In the genomic region with DNA sequence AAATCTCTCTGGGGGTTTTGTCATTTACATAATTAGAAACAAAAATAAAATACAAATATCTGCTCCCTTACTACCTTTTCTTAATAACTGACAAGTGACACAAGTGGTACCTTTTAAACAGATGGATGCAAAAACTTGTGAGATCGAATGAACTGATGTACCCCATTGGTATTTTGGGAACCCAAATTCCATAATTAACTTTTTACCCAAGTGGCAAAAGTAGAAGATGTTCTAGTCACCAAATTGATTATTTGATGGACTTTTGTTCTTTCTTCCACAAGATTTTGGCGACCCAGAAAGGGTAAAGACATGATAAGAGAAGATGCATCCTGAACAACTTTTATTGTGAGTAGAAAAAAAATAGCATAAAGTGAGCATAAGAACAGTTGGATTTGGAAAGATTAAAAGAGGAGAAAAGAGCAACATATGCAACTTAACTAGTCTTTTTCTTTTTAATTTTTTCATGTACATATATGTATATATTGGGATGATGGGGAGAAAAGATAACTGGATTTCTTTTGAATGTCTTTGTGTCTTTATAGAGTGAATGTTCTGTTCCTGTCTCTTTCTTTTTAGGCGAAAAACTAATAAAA, we compare ENCODE assay signal across 9 cellular contexts.
DNase-seq lines count a peak whose midpoint lies in the region; ATAC-seq, FAIRE-seq and TF ChIP-seq lines count a peak whose summit lies in the region.
"Had no signal": no experiment of that assay in that cellular context is flagged by ENCODE, and none has a peak within 500 bp of the region (broad histone marks: within the 10 kb centered on the region; RNA-seq: fewer than 3 reads in every experiment).

No MANE protein-coding gene starts in this region.

- H3K36me3 ChIP-seq in heart right ventricle (no peaks in the 10 kb centered on the region), ascending aorta (no peaks in the 10 kb centered on the region), upper lobe of right lung (no peaks in the 10 kb centered on the region)

- H3K27me3 Mint-ChIP-seq in neural crest cell (ENCODE audit: low read depth) = no peaks in the 10 kb centered on the region

- no peaks in the 10 kb centered on the region for H3K36me3 Mint-ChIP-seq in neural crest cell (ENCODE audit: low read depth)

- H3K27ac Mint-ChIP-seq in neural crest cell (ENCODE audit: unreplicated experiment) = no peak overlapping the region

- TF ChIP-seq CTCF in heart right ventricle (IDR thresholded peaks at IDR 0.05) = no peak
- no peak for TF ChIP-seq CTCF in ascending aorta (IDR thresholded peaks at IDR 0.05)
- no peak for TF ChIP-seq CTCF in neural crest cell (conservative IDR thresholded peaks at IDR 0.05)
- TF ChIP-seq CTCF in upper lobe of right lung (IDR thresholded peaks at IDR 0.05) = no peak

- H3K4me3 ChIP-seq in heart right ventricle (peak overlapping the region in 7 of 10 donors; percentile 41 to 59 (median 56)), ascending aorta (peak overlapping the region; percentile 62 to 67), upper lobe of right lung (peak overlapping the region; percentile 50)

- H3K4me1 Mint-ChIP-seq in neural crest cell = peaks cover 20% of the 10 kb centered on the region

- H3K27ac ChIP-seq in heart right ventricle (peak overlapping the region in 8 of 10 donors; percentile 17 to 89 (median 68)), ascending aorta (no peak overlapping the region), upper lobe of right lung (peak overlapping the region; percentile 82)

- intact Hi-C loops in heart right ventricle (cut with DNase I) (loop anchor here in 2 of 10 donors (5.0 kb wide), 2 partner anchors 36 to 169 kb away; no protein-coding TSS in a partner anchor), left cardiac atrium (cut with DNase I) (loop anchor here in 1 of 2 donors (5.0 kb wide), 2 partner anchors 36 to 71 kb away; no protein-coding TSS in a partner anchor), ascending aorta (cut with DNase I) (no loop called here), upper lobe of right lung (cut with DNase I) (no loop called here)

- H3K9me3 ChIP-seq in heart right ventricle (no peaks in the 10 kb centered on the region), ascending aorta (no peaks in the 10 kb centered on the region), upper lobe of right lung (no peaks in the 10 kb centered on the region)

- H3K4me1 ChIP-seq in heart right ventricle (peaks cover 0 to 71% (median 59%) of the 10 kb centered on the region in 9 donors), ascending aorta (peaks cover 0 to 6% of the 10 kb centered on the region in 2 donors), upper lobe of right lung (peaks cover 31% of the 10 kb centered on the region)

- no peaks in the 10 kb centered on the region for H3K9me3 Mint-ChIP-seq in neural crest cell

- 56 to 66% methylated on average over 3 of the region's 3 CpGs for WGBS in heart right ventricle, 2 donors

- no peak for FAIRE-seq in GM12892 (lab: Jason Lieb, UNC)

- H3K27me3 ChIP-seq in heart right ventricle (no peaks in the 10 kb centered on the region), ascending aorta (no peaks in the 10 kb centered on the region), upper lobe of right lung (no peaks in the 10 kb centered on the region)

- H3K4me3 Mint-ChIP-seq in neural crest cell = peak overlapping the region; percentile 70

- TF ChIP-seq POLR2A in GM12892 (IDR thresholded peaks at IDR 0.05; ENCODE audit: low read depth, low read length) = no peak

- DNase-seq in heart right ventricle (no peak), left cardiac atrium (no peak), ascending aorta (ENCODE audit: low spot score in 2 of 2) (no peak), neural crest cell (ENCODE audit: low read depth, low spot score) (no peak), upper lobe of right lung (no peak), GM12892 (ENCODE audit: insufficient read length) (no peak)
- DNase-seq in activated CD4-positive, alpha-beta T cell treated with anti-CD3 and anti-CD28 coated beads for 4 hours = no peak
- DNase-seq: mesendoderm had no signal

- ATAC-seq in heart right ventricle = no peak
- ATAC-seq in left cardiac atrium = no peak
- ATAC-seq in upper lobe of right lung = no peak
- no peak for ATAC-seq in HG02840 (IDR thresholded peaks at IDR 0.05; ENCODE audit: low FRiP score, unreplicated experiment)

Comparison
In these comparisons a context has a peak if more than half of its experiments do, and no peak if none do; other contexts are left out.
1. H3K27ac ChIP-seq: peak in heart right ventricle (8 of 10) and upper lobe of right lung (single experiment); none in ascending aorta (0 of 2).
2. Peak in every context shown above with its lines, with median percentiles within 50 percentile points of each other: H3K4me3 ChIP-seq.